ENCODE assay signal across 8 cellular contexts in the genomic region with DNA sequence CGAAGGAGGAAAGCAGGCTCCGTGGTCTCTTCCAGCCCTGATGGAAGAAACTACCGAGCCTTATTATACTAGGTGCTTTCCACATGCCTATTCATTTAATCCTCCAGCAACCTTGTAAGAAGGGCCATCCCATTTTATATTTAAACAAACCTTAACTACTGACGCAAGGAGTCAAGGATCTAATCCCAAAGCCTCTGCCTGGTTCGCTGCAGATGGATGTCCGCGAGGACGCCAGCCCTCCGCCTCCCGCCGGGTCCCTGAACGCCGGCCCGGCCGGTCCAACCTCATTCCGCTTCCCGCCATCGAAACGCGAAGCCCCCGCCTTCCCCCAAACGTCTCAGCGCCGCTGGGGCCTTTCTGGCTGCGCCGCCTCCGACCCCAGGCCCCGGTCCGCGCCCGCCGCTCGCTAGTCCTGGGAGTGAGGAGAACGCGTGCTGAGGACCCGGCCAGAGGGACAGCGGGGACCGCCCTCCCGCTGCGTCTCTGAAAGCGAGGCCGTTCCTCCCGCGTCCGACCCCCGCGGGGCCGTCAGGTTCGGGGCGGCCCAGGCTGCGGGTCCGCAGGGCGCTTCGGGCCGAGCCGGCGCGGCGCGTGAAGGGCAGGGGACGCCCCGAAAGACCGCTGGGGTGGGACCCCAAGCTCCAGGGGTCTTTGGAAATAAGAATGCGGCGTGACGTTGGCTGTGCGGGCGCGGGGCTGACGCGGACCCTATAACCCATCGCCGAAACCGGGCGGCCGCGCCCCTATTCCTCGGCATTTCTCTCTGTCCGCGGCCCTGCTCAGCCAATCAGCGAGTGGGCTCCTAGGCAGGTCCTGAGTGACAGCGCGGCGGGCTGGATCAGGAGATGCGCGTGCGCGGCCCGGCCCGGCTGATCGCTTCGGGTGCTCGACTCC. TPM values are rescaled to one million over a fixed set of nuclear protein-coding genes. Genes with fewer than 3 reads are reported as not detected.
DNase-seq lines count a peak whose midpoint lies in the region; ATAC-seq and TF ChIP-seq lines count a peak whose summit lies in the region.

No MANE protein-coding gene starts in this region.

- peak overlapping the region; percentile 54 for H3K9ac ChIP-seq in muscle layer of colon (ENCODE audit: low read length)

- peak overlapping the region; percentile 87 for H3K4me3 Mint-ChIP-seq in activated T-cell treated with anti-CD3 and anti-CD28 coated beads, Interleukin-2, amount 50 U/mL, for 4 hours

- ATAC-seq in GM21717 (IDR thresholded peaks at IDR 0.05; ENCODE audit: unreplicated experiment), result peak; percentile 88
- ATAC-seq in activated T-cell treated with anti-CD3 and anti-CD28 coated beads, Interleukin-2, amount 50 U/mL, for 4 hours, result peak; percentile 88 to 92

- 0% methylated on average over 87 to 93 of the region's 93 CpGs for WGBS in esophagus, 2 donors

- H3K27ac ChIP-seq in esophagus (ENCODE audit: low read depth in 2 of 2, low read length in 1 of 2) (peak overlapping the region; percentile 82 to 86), muscle layer of colon (ENCODE audit: low read depth, low read length) (peak overlapping the region; percentile 95)

- H3K9me3 Mint-ChIP-seq in activated T-cell treated with anti-CD3 and anti-CD28 coated beads, Interleukin-2, amount 50 U/mL, for 4 hours, result no peaks in the 10 kb centered on the region

- H3K27me3 ChIP-seq in esophagus (ENCODE audit: control insufficient read depth in 1 of 2, insufficient read depth in 2 of 2, low read length in 2 of 2) (no peaks in the 10 kb centered on the region), muscle layer of colon (ENCODE audit: control insufficient read depth in 1 of 2, insufficient read depth in 2 of 2, low read length in 2 of 2) (no peaks in the 10 kb centered on the region)

- peak; percentile 99 for DNase-seq in DMS 273 (lab: John Stamatoyannopoulos, UW; ENCODE audit: unreplicated experiment)
- DNase-seq in OCI-M1 (lab: John Stamatoyannopoulos, UW), result peak; percentile 80
- peak; percentile 87 for DNase-seq in activated T-cell treated with anti-CD3 and anti-CD28 coated beads, Interleukin-2, amount 50 U/mL, for 4 hours
- DNase-seq in stimulated activated CD8-positive, alpha-beta memory T cell treated with anti-CD3 and anti-CD28 coated beads, Interleukin-4, amount 100 ng/mL, for 4 hours (ENCODE audit: low read depth in 2 of 2, low spot score in 1 of 2), result peak; percentile 76 to 81

- no peak for TF ChIP-seq EP300 in Ishikawa (IDR thresholded peaks at IDR 0.05; ENCODE audit: borderline replicate concordance)

- H3K9me3 ChIP-seq in esophagus (ENCODE audit: control insufficient read depth in 2 of 2, insufficient read depth in 1 of 2, low read depth in 1 of 2, low read length in 1 of 2), result no peaks in the 10 kb centered on the region
- no peaks in the 10 kb centered on the region for H3K9me3 ChIP-seq in muscle layer of colon (ENCODE audit: low read length)

- no peaks in the 10 kb centered on the region for H3K36me3 ChIP-seq in esophagus (ENCODE audit: control insufficient read depth in 2 of 2, insufficient read depth in 2 of 2, low read length in 1 of 2)
- H3K36me3 ChIP-seq in muscle layer of colon (ENCODE audit: insufficient read depth, low read length), result peaks cover 10% of the 10 kb centered on the region

- no peak for TF ChIP-seq RAD21 in Ishikawa (IDR thresholded peaks at IDR 0.05; ENCODE audit: low read depth)

- peaks cover 2% of the 10 kb centered on the region for H3K36me3 Mint-ChIP-seq in activated T-cell treated with anti-CD3 and anti-CD28 coated beads, Interleukin-2, amount 50 U/mL, for 4 hours (ENCODE audit: insufficient read depth)

- no peaks in the 10 kb centered on the region for H3K27me3 Mint-ChIP-seq in activated T-cell treated with anti-CD3 and anti-CD28 coated beads, Interleukin-2, amount 50 U/mL, for 4 hours (ENCODE audit: low read depth)

- H3K4me1 ChIP-seq in esophagus (ENCODE audit: control insufficient read depth in 2 of 2, insufficient read depth in 2 of 2, low read length in 1 of 2), result peaks cover 0 to 5% of the 10 kb centered on the region in 2 donors
- peaks cover 15% of the 10 kb centered on the region for H3K4me1 ChIP-seq in muscle layer of colon (ENCODE audit: insufficient read depth, low read length)

- peaks cover 74% of the 10 kb centered on the region for H3K4me1 Mint-ChIP-seq in activated T-cell treated with anti-CD3 and anti-CD28 coated beads, Interleukin-2, amount 50 U/mL, for 4 hours (ENCODE audit: low read depth)

- H3K4me3 ChIP-seq in esophagus (ENCODE audit: low read depth in 1 of 2, low read length in 2 of 2) (peak overlapping the region; percentile 61 to 70), muscle layer of colon (ENCODE audit: low read depth in 1 of 2, low read length in 2 of 2) (peak overlapping the region; percentile 75 to 79)

TF ChIP-seq in Ishikawa, 13 proteins besides CTCF, POLR2A, EP300 and RAD21:
- TF ChIP-seq CEBPB (IDR thresholded peaks at IDR 0.05) (no peak), TEAD4 (IDR thresholded peaks at IDR 0.05) (no peak), ZBTB7A (IDR thresholded peaks at IDR 0.05; ENCODE audit: low read depth) (peak; percentile 85), TCF12 (IDR thresholded peaks at IDR 0.05; ENCODE audit: low read depth) (0 out of 2 replicates have a peak, but pooled peaks have one; percentile 12)
- TF ChIP-seq, protein P1, sequence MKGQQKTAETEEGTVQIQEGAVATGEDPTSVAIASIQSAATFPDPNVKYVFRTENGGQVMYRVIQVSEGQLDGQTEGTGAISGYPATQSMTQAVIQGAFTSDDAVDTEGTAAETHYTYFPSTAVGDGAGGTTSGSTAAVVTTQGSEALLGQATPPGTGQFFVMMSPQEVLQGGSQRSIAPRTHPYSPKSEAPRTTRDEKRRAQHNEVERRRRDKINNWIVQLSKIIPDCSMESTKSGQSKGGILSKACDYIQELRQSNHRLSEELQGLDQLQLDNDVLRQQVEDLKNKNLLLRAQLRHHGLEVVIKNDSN (IDR thresholded peaks at IDR 0.05), result no peak
- TF ChIP-seq, protein P2, sequence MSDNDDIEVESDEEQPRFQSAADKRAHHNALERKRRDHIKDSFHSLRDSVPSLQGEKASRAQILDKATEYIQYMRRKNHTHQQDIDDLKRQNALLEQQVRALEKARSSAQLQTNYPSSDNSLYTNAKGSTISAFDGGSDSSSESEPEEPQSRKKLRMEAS (IDR thresholded peaks at IDR 0.05), result peak; percentile 25; the same call in 1 of the 2 replicates

RNA-seq across cellular contexts. Expression of gene ATP6V0E2, which starts 0.4 kb away (rescaled TPM):
- 10 to 100 TPM; 36.8 to 43.2 (median 42.5) TPM for total RNA-seq in activated T-cell treated with anti-CD3 and anti-CD28 coated beads, Interleukin-2, amount 50 U/mL, for 4 hours
- polyA plus RNA-seq in esophagus, result 1 to 10 TPM; 5.3 to 9.8 TPM

RNA-seq across cellular contexts. Expression of gene ZNF862, which starts 35.1 kb away (rescaled TPM):
- total RNA-seq in activated T-cell treated with anti-CD3 and anti-CD28 coated beads, Interleukin-2, amount 50 U/mL, for 4 hours, result 1 to 10 TPM; 5.4 to 9.4 (median 7.4) TPM
- polyA plus RNA-seq in esophagus, result 1 to 10 TPM; 3.9 to 8.4 TPM

Comparison
In these comparisons a context has a peak if more than half of its experiments do, and no peak if none do; other contexts are left out.
1. Peak in every context shown above with its lines: DNase-seq, ATAC-seq, H3K4me3 ChIP-seq and H3K27ac ChIP-seq.